In genomic region chr18:44679912-44680270, GRCh38 we compare ENCODE assay signal across 8 cellular contexts. TPM values are rescaled to one million over a fixed set of nuclear protein-coding genes. Genes with fewer than 3 reads are reported as not detected.
DNase-seq lines count a peak whose midpoint lies in the region; ATAC-seq and TF ChIP-seq lines count a peak whose summit lies in the region.

No MANE protein-coding gene starts in this region.

- no peak overlapping the region for H3K27ac Mint-ChIP-seq in T-helper 17 cell
- H3K27ac Mint-ChIP-seq in stimulated activated effector memory CD8-positive, alpha-beta T cell treated with anti-CD3 and anti-CD28 coated beads, Interleukin-12 subunit alpha, Interleukin-12 subunit beta, amount 100 ng/mL, for 72 hours, result peak overlapping the region; percentile 87

- H3K9ac ChIP-seq in Karpas-422 (ENCODE audit: low read length), result peak overlapping the region; percentile 68

- peak overlapping the region; percentile 80 for H3K4me2 ChIP-seq in Karpas-422 (ENCODE audit: low read depth, low read length, poor library complexity, severe bottlenecking)

- no peaks in the 10 kb centered on the region for H3K9me3 ChIP-seq in Karpas-422 (ENCODE audit: low read length)
- H3K9me3 ChIP-seq in T-helper 17 cell (ENCODE audit: control insufficient read depth, low read length, poor library complexity, severe bottlenecking), result no peaks in the 10 kb centered on the region
- no peaks in the 10 kb centered on the region for H3K9me3 ChIP-seq in lower lobe of right lung

- H3K36me3 Mint-ChIP-seq in T-helper 17 cell (ENCODE audit: low read depth), result no peaks in the 10 kb centered on the region
- peaks cover 19% of the 10 kb centered on the region for H3K36me3 Mint-ChIP-seq in stimulated activated effector memory CD8-positive, alpha-beta T cell treated with anti-CD3 and anti-CD28 coated beads, Interleukin-12 subunit alpha, Interleukin-12 subunit beta, amount 100 ng/mL, for 72 hours

- intact Hi-C loops in dorsolateral prefrontal cortex (cut with DNase I), result loop anchor here (1.0 to 10.0 kb wide), 6 partner anchors 61 to 701 kb away; no protein-coding TSS in a partner anchor
- intact Hi-C loops in lower lobe of right lung (cut with DNase I), result no loop called here

- H3K79me2 ChIP-seq in Karpas-422 (ENCODE audit: low read length), result no peaks in the 10 kb centered on the region

- no peaks in the 10 kb centered on the region for H3K9me2 ChIP-seq in Karpas-422 (replicated peaks; ENCODE audit: insufficient read depth, low read length)

- ATAC-seq in T-helper 17 cell, result peak; percentile 17
- ATAC-seq in lower lobe of right lung, result no peak
- peak; percentile 36 for ATAC-seq in stimulated activated effector memory CD8-positive, alpha-beta T cell treated with anti-CD3 and anti-CD28 coated beads, Interleukin-12 subunit alpha, Interleukin-12 subunit beta, amount 100 ng/mL, for 72 hours
- ATAC-seq in GM21526 (IDR thresholded peaks at IDR 0.05; ENCODE audit: low FRiP score, unreplicated experiment), result no peak

- H3K4me1 Mint-ChIP-seq in T-helper 17 cell, result peaks cover 9% of the 10 kb centered on the region
- H3K4me1 Mint-ChIP-seq in stimulated activated effector memory CD8-positive, alpha-beta T cell treated with anti-CD3 and anti-CD28 coated beads, Interleukin-12 subunit alpha, Interleukin-12 subunit beta, amount 100 ng/mL, for 72 hours, result peaks cover 5% of the 10 kb centered on the region

- DNase-seq in SHP77 (lab: John Stamatoyannopoulos, UW), result peak; percentile 18 to 58
- DNase-seq in SHP77 treated with DMSO at 0.1 percent for 48 hours (lab: John Stamatoyannopoulos, UW), result no peak
- DNase-seq in Karpas-422, result peak; percentile 73
- peak in 1 of 3 donors; percentile 4 for DNase-seq in T-helper 17 cell
- peak in 9 of 10 donors; percentile 35 to 68 (median 57) for DNase-seq in dorsolateral prefrontal cortex
- peak; percentile 67 for DNase-seq in lower lobe of right lung
- DNase-seq in stimulated activated effector memory CD8-positive, alpha-beta T cell treated with anti-CD3 and anti-CD28 coated beads, Interleukin-12 subunit alpha, Interleukin-12 subunit beta, amount 100 ng/mL, for 72 hours (ENCODE audit: low spot score in 2 of 2), result peak; percentile 22 to 63

- H3K27me3 ChIP-seq in Karpas-422 (ENCODE audit: low read length) (no peaks in the 10 kb centered on the region), dorsolateral prefrontal cortex (no peaks in the 10 kb centered on the region), lower lobe of right lung (ENCODE audit: low read depth) (no peaks in the 10 kb centered on the region)

- H3K27ac ChIP-seq in Karpas-422 (ENCODE audit: low read length), result no peak overlapping the region
- H3K27ac ChIP-seq in dorsolateral prefrontal cortex, result peak overlapping the region in 47 of 59 donors; percentile 66 to 99 (median 94)
- peak overlapping the region; percentile 95 for H3K27ac ChIP-seq in lower lobe of right lung

- H3K36me3 ChIP-seq in Karpas-422 (ENCODE audit: insufficient read depth, low read length) (no peaks in the 10 kb centered on the region), lower lobe of right lung (no peaks in the 10 kb centered on the region)

- H3K27me3 Mint-ChIP-seq in T-helper 17 cell, result peaks cover 30% of the 10 kb centered on the region

- H4K20me1 ChIP-seq in Karpas-422 (ENCODE audit: insufficient read depth, low read depth, low read length), result no peaks in the 10 kb centered on the region

- no peaks in the 10 kb centered on the region for H3K9me3 Mint-ChIP-seq in stimulated activated effector memory CD8-positive, alpha-beta T cell treated with anti-CD3 and anti-CD28 coated beads, Interleukin-12 subunit alpha, Interleukin-12 subunit beta, amount 100 ng/mL, for 72 hours

- no peak overlapping the region; the same call in 1 of the 2 replicates for H2AFZ ChIP-seq in Karpas-422 (ENCODE audit: low read length)

- H3K4me3 ChIP-seq in Karpas-422 (ENCODE audit: low read length) (peak overlapping the region; percentile 75; the same call in 1 of the 2 replicates), dorsolateral prefrontal cortex (peak overlapping the region in 58 of 59 donors; percentile 54 to 89 (median 80)), lower lobe of right lung (peak overlapping the region; percentile 83)

- H3K4me3 Mint-ChIP-seq in T-helper 17 cell, result no peak overlapping the region
- H3K4me3 Mint-ChIP-seq in stimulated activated effector memory CD8-positive, alpha-beta T cell treated with anti-CD3 and anti-CD28 coated beads, Interleukin-12 subunit alpha, Interleukin-12 subunit beta, amount 100 ng/mL, for 72 hours, result no peak overlapping the region

- peaks cover 35% of the 10 kb centered on the region for H3K4me1 ChIP-seq in Karpas-422 (ENCODE audit: low read length)
- H3K4me1 ChIP-seq in lower lobe of right lung, result peaks cover 13% of the 10 kb centered on the region

- TF ChIP-seq CTCF in dorsolateral prefrontal cortex (IDR thresholded peaks at IDR 0.05 in 54 of 56, conservative IDR thresholded peaks at IDR 0.05 in 2 of 56; ENCODE audit: low read depth in 1 of 56, partially characterized antibody in 56 of 56), result no peak
- TF ChIP-seq CTCF in lower lobe of right lung (IDR thresholded peaks at IDR 0.05), result no peak

RNA-seq across cellular contexts. Expression of gene SETBP1, which starts 0.8 kb away (rescaled TPM):
- 3.4 and 5.4 TPM in 2 replicates for total RNA-seq in Karpas-422 (2014; rRNA removed; shearing (Covaris generic); ENCODE audit: low replicate concordance)
- total RNA-seq in T-helper 17 cell (1 to 10 TPM in 1 of 2 donors, under 1 TPM in 1; 0.83 to 3.6 TPM), dorsolateral prefrontal cortex (10 to 100 TPM; 26.2 to 78.3 (median 51.7) TPM), lower lobe of right lung (25.8 TPM)

Comparison
In these comparisons a context has a peak if more than half of its experiments do, and no peak if none do; other contexts are left out.
1. ATAC-seq: peak in T-helper 17 cell (single experiment) and stimulated activated effector memory CD8-positive, alpha-beta T cell treated with anti-CD3 and anti-CD28 coated beads, Interleukin-12 subunit alpha, Interleukin-12 subunit beta, amount 100 ng/mL, for 72 hours (single experiment); none in lower lobe of right lung (0 of 2) and GM21526 (single experiment).
2. Peak in every context shown above with its lines, with median percentiles within 50 percentile points of each other: H3K4me3 ChIP-seq.